Comparison of ENCODE assay signal across 11 cellular contexts in the genomic region with DNA sequence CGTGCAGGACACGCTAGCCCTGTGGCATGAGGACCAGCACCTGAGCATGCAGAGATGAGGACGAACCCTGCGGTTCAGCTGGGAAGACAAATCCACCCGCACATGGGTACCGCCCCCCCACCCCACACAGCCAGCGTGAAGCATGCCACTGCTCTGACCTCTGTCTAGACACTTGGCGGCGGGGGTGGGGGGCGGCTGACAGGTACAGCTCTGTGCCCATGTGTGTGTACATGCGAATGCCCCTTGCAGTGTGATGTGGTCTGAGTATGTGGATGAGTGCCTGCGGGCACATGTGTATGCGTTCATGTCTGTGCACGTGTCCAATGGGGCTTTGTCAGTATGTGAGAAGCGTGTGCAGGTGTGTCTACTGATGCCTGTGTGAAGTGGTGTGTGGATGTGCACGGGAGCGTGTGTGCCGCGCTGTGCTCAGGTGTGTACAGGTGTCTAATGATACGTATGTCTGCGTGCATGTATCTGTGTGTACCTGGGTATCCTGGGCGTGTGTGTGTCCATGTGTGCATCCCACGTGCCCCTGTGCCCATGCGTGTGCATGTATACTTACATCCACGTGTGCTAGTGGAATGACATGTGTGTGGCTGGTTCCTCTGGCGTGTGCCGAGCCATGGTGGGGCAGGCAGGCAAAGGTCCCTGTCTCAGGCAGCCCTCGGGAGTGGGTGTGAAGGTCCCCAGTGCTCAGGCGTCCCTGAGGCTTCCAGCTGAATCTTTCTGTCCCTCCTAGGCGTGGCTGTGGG. TPM values are rescaled to one million over a fixed set of nuclear protein-coding genes. Genes with fewer than 3 reads are reported as not detected.
A peak's percentile ranks its signal among the peaks of the same experiment; 100 is the strongest.
DNase-seq lines count a peak whose midpoint lies in the region; ATAC-seq and TF ChIP-seq lines count a peak whose summit lies in the region.
"Had no signal": no experiment of that assay in that cellular context is flagged by ENCODE, and none has a peak within 500 bp of the region (broad histone marks: within the 10 kb centered on the region; RNA-seq: fewer than 3 reads in every experiment).

No MANE protein-coding gene starts in this region.

- DNase-seq in CD4-positive, CD25-positive, alpha-beta regulatory T cell: no peak
- DNase-seq in GM12864 (ENCODE audit: low read depth) (no peak), natural killer cell (no peak), WTC11 (ENCODE audit: low spot score) (no peak), NCI-H345 (lab: John Stamatoyannopoulos, UW) (no peak)
- DNase-seq in activated naive CD8-positive, alpha-beta T cell treated with anti-CD3 and anti-CD28 coated beads for 36 hours: no peak
- DNase-seq: DMS153, NCI-H526 had no signal

- H3K27ac Mint-ChIP-seq in CD4-positive, CD25-positive, alpha-beta regulatory T cell: peak overlapping the region; percentile 79 to 94 (median 90)
- H3K27ac Mint-ChIP-seq in activated naive CD8-positive, alpha-beta T cell treated with anti-CD3 and anti-CD28 coated beads for 36 hours: no peak overlapping the region
- H3K27ac Mint-ChIP-seq in natural killer cell (peak overlapping the region; percentile 73 to 88), WTC11 (no peak overlapping the region)

- CTCF ChIA-PET in WTC11 (lab: Charles Lee): interaction anchor here (0.6 to 4.0 kb wide), 3 partner anchors 9 to 379 kb away, joined by 3 to 20 read pairs (median 4); no protein-coding TSS in a partner anchor

- H3K36me3 ChIP-seq in CD4-positive, CD25-positive, alpha-beta regulatory T cell (ENCODE audit: control insufficient read depth, insufficient read depth, low read length): no peaks in the 10 kb centered on the region

- intact Hi-C loops in natural killer cell (cut with micrococcal nuclease): loop anchor here (1.0 kb wide), 1 partner anchor 19 kb away; no protein-coding TSS in a partner anchor

- H3K9me3 Mint-ChIP-seq in CD4-positive, CD25-positive, alpha-beta regulatory T cell: peaks cover 0 to 2% (median 0%) of the 10 kb centered on the region in 7 donors
- no peaks in the 10 kb centered on the region for H3K9me3 Mint-ChIP-seq in activated naive CD8-positive, alpha-beta T cell treated with anti-CD3 and anti-CD28 coated beads for 36 hours
- H3K9me3 Mint-ChIP-seq in natural killer cell (no peaks in the 10 kb centered on the region), WTC11 (no peaks in the 10 kb centered on the region)

- peaks cover 4% of the 10 kb centered on the region for H3K27me3 Mint-ChIP-seq in CD4-positive, CD25-positive, alpha-beta regulatory T cell
- H3K27me3 Mint-ChIP-seq in activated naive CD8-positive, alpha-beta T cell treated with anti-CD3 and anti-CD28 coated beads for 36 hours: peaks cover 82% of the 10 kb centered on the region
- H3K27me3 Mint-ChIP-seq in natural killer cell (ENCODE audit: low read depth in 2 of 2): no peaks in the 10 kb centered on the region
- no peaks in the 10 kb centered on the region for H3K27me3 Mint-ChIP-seq in WTC11 (ENCODE audit: low read depth)

- TF ChIP-seq CTCF in GM12864 (IDR thresholded peaks at IDR 0.05; ENCODE audit: low read depth, low read length, missing control alignments) (no peak), natural killer cell (IDR thresholded peaks at IDR 0.05) (no peak), WTC11 (IDR thresholded peaks at IDR 0.05) (no peak)

- H3K4me1 Mint-ChIP-seq in CD4-positive, CD25-positive, alpha-beta regulatory T cell: peaks cover 14 to 97% (median 53%) of the 10 kb centered on the region in 4 donors
- peaks cover 61% of the 10 kb centered on the region for H3K4me1 Mint-ChIP-seq in activated naive CD8-positive, alpha-beta T cell treated with anti-CD3 and anti-CD28 coated beads for 36 hours
- H3K4me1 Mint-ChIP-seq in natural killer cell (peaks cover 90 to 98% of the 10 kb centered on the region in 2 donors), WTC11 (peaks cover 17% of the 10 kb centered on the region)

- POLR2A ChIA-PET in WTC11 (lab: Charles Lee): no interaction called here

- no peaks in the 10 kb centered on the region for H3K27me3 ChIP-seq in CD4-positive, CD25-positive, alpha-beta regulatory T cell (ENCODE audit: control insufficient read depth, insufficient read depth, low read length)

- H3K27ac ChIP-seq in CD4-positive, CD25-positive, alpha-beta regulatory T cell (ENCODE audit: insufficient read depth, low read length, poor library complexity, severe bottlenecking): peak overlapping the region; percentile 58

- H3K4me3 Mint-ChIP-seq in CD4-positive, CD25-positive, alpha-beta regulatory T cell: peak overlapping the region; percentile 94 to 100 (median 96)
- peak overlapping the region; percentile 1 for H3K4me3 Mint-ChIP-seq in activated naive CD8-positive, alpha-beta T cell treated with anti-CD3 and anti-CD28 coated beads for 36 hours
- peak overlapping the region; percentile 93 for H3K4me3 Mint-ChIP-seq in natural killer cell
- H3K4me3 Mint-ChIP-seq in WTC11: no peak overlapping the region

- no peaks in the 10 kb centered on the region for H3K9me3 ChIP-seq in CD4-positive, CD25-positive, alpha-beta regulatory T cell (ENCODE audit: control insufficient read depth in 2 of 2, low read length in 2 of 2)

- ATAC-seq in CD4-positive, CD25-positive, alpha-beta regulatory T cell (ENCODE audit: low read depth in 2 of 2): peak in 1 of 2 donors; percentile 1
- ATAC-seq in natural killer cell (no peak), GM21529 (IDR thresholded peaks at IDR 0.05; ENCODE audit: unreplicated experiment) (no peak), WTC11 (no peak)

- peaks cover 87% of the 10 kb centered on the region for H3K4me1 ChIP-seq in CD4-positive, CD25-positive, alpha-beta regulatory T cell (ENCODE audit: control insufficient read depth, insufficient read depth, low read length, poor library complexity, severe bottlenecking)

- peaks cover 13% of the 10 kb centered on the region for H3K36me3 Mint-ChIP-seq in CD4-positive, CD25-positive, alpha-beta regulatory T cell
- H3K36me3 Mint-ChIP-seq in activated naive CD8-positive, alpha-beta T cell treated with anti-CD3 and anti-CD28 coated beads for 36 hours: peaks cover 3% of the 10 kb centered on the region
- no peaks in the 10 kb centered on the region for H3K36me3 Mint-ChIP-seq in natural killer cell
- no peaks in the 10 kb centered on the region for H3K36me3 Mint-ChIP-seq in WTC11

- H3K4me3 ChIP-seq in CD4-positive, CD25-positive, alpha-beta regulatory T cell (ENCODE audit: low read depth, low read length): peak overlapping the region; percentile 84
- H3K4me3 ChIP-seq in GM12864 (ENCODE audit: low read depth, low read length): peak overlapping the region; percentile 36

TF ChIP-seq in WTC11, 78 proteins besides CTCF, POLR2A, EP300 and RAD21 (continues in another document):
- TF ChIP-seq ZNF671 (CRISPR knock-in tag; IDR thresholded peaks at IDR 0.05): no peak
- no peak for TF ChIP-seq MXD4 (CRISPR knock-in tag; IDR thresholded peaks at IDR 0.05; ENCODE audit: borderline replicate concordance)
- TF ChIP-seq, protein P1, sequence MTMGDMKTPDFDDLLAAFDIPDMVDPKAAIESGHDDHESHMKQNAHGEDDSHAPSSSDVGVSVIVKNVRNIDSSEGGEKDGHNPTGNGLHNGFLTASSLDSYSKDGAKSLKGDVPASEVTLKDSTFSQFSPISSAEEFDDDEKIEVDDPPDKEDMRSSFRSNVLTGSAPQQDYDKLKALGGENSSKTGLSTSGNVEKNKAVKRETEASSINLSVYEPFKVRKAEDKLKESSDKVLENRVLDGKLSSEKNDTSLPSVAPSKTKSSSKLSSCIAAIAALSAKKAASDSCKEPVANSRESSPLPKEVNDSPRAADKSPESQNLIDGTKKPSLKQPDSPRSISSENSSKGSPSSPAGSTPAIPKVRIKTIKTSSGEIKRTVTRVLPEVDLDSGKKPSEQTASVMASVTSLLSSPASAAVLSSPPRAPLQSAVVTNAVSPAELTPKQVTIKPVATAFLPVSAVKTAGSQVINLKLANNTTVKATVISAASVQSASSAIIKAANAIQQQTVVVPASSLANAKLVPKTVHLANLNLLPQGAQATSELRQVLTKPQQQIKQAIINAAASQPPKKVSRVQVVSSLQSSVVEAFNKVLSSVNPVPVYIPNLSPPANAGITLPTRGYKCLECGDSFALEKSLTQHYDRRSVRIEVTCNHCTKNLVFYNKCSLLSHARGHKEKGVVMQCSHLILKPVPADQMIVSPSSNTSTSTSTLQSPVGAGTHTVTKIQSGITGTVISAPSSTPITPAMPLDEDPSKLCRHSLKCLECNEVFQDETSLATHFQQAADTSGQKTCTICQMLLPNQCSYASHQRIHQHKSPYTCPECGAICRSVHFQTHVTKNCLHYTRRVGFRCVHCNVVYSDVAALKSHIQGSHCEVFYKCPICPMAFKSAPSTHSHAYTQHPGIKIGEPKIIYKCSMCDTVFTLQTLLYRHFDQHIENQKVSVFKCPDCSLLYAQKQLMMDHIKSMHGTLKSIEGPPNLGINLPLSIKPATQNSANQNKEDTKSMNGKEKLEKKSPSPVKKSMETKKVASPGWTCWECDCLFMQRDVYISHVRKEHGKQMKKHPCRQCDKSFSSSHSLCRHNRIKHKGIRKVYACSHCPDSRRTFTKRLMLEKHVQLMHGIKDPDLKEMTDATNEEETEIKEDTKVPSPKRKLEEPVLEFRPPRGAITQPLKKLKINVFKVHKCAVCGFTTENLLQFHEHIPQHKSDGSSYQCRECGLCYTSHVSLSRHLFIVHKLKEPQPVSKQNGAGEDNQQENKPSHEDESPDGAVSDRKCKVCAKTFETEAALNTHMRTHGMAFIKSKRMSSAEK (CRISPR knock-in tag; IDR thresholded peaks at IDR 0.05; ENCODE audit: borderline replicate concordance): no peak
- no peak for TF ChIP-seq MYBL2 (CRISPR knock-in tag; IDR thresholded peaks at IDR 0.05)
- no peak for TF ChIP-seq ZNF423 (CRISPR knock-in tag; IDR thresholded peaks at IDR 0.05)
- TF ChIP-seq ZNF138 (CRISPR knock-in tag; conservative IDR thresholded peaks at IDR 0.05): no peak
- no peak for TF ChIP-seq GTF2I (CRISPR knock-in tag; conservative IDR thresholded peaks at IDR 0.05)
- TF ChIP-seq SMAD3 (CRISPR knock-in tag; IDR thresholded peaks at IDR 0.05; ENCODE audit: borderline replicate concordance): no peak
- TF ChIP-seq GRHL2 (CRISPR knock-in tag; IDR thresholded peaks at IDR 0.05; ENCODE audit: insufficient replicate concordance, severe bottlenecking): no peak
- TF ChIP-seq ESRRA (CRISPR knock-in tag; IDR thresholded peaks at IDR 0.05; ENCODE audit: borderline replicate concordance): no peak
- TF ChIP-seq FOXK1 (CRISPR knock-in tag; IDR thresholded peaks at IDR 0.05): no peak
- no peak for TF ChIP-seq NFATC4 (CRISPR knock-in tag; IDR thresholded peaks at IDR 0.05)

RNA-seq across cellular contexts. Expression of gene RAP1GAP2, which starts 0.7 kb away (rescaled TPM):
- total RNA-seq in CD4-positive, CD25-positive, alpha-beta regulatory T cell: 87.6 TPM
- 1 to 10 TPM; 2.7 to 5.8 (median 4.8) TPM for polyA plus RNA-seq in CD4-positive, CD25-positive, alpha-beta regulatory T cell
- not detected for total RNA-seq in activated naive CD8-positive, alpha-beta T cell treated with anti-CD3 and anti-CD28 coated beads for 36 hours
- total RNA-seq in natural killer cell (100 to 1,000 TPM; 274 to 418 (median 390) TPM), WTC11 (2021) (64.5 to 72.8 TPM (median 65.4 TPM) in 3 replicates)

RNA-seq across cellular contexts. Expression of gene CCDC92B, which starts 46.1 kb away (rescaled TPM):
- total RNA-seq in CD4-positive, CD25-positive, alpha-beta regulatory T cell: 0.12 TPM
- not detected for polyA plus RNA-seq in CD4-positive, CD25-positive, alpha-beta regulatory T cell
- not detected for total RNA-seq in activated naive CD8-positive, alpha-beta T cell treated with anti-CD3 and anti-CD28 coated beads for 36 hours
- total RNA-seq in natural killer cell (not detected), WTC11 (2021) (14.4 to 15.2 TPM (median 14.6 TPM) in 3 replicates)
- total RNA-seq: myocyte, skeletal muscle tissue had no signal

Comparison
In these comparisons a context has a peak if more than half of its experiments do, and no peak if none do; other contexts are left out.
1. H3K27ac Mint-ChIP-seq: peak in CD4-positive, CD25-positive, alpha-beta regulatory T cell (3 of 3) and natural killer cell (2 of 2); none in activated naive CD8-positive, alpha-beta T cell treated with anti-CD3 and anti-CD28 coated beads for 36 hours (single experiment) and WTC11 (single experiment).
2. RNA of gene RAP1GAP2, which starts 0.7 kb away (total RNA-seq): 274 to 418 TPM in natural killer cell, 87.6 TPM in CD4-positive, CD25-positive, alpha-beta regulatory T cell (single experiment) and 64.5 to 72.8 TPM in WTC11; not detected in activated naive CD8-positive, alpha-beta T cell treated with anti-CD3 and anti-CD28 coated beads for 36 hours; every median in the first group is over 10 times any median in the second.
3. RNA of gene CCDC92B, which starts 46.1 kb away (total RNA-seq): 14.4 to 15.2 TPM in WTC11; 0.12 TPM in CD4-positive, CD25-positive, alpha-beta regulatory T cell (single experiment), not detected in activated naive CD8-positive, alpha-beta T cell treated with anti-CD3 and anti-CD28 coated beads for 36 hours and not detected in natural killer cell; every median in the first group is over 10 times any median in the second.